33 cellular contexts compared by ENCODE assay signal in the genomic region with DNA sequence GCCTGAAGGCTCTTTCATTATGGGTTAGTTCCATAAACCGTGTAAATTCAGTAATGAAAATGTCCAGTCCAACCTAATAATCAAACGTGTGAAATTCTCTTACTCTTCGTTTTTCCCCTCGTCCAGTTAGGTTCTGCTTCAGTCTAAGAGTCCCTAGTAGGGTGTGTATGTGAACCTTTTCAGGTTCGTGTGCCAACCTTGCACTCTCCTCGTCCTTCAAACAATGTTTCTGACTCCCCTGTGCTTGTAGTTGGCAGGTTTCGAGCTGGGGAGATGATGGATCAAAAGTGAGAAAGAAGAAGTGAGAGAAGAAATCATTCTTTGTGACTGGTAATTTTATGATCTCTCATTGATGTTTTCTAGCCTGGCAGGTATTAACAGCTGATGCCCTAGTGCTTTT.
"Had no signal": no experiment of that assay in that cellular context is flagged by ENCODE, and none has a peak within 500 bp of the region (broad histone marks: within the 10 kb centered on the region; RNA-seq: fewer than 3 reads in every experiment).

No MANE protein-coding gene starts in this region.

- H3K9me3 ChIP-seq: gastrocnemius medialis, heart left ventricle had no signal

- FAIRE-seq: astrocyte, bronchial epithelial cell had no signal

- H3K27me3 ChIP-seq: brain microvascular endothelial cell, dorsolateral prefrontal cortex, gastrocnemius medialis, heart left ventricle had no signal

- DNase-seq: activated B cell treated with CpG ODN at 0.5 μM for 24 hours; activated CD4-positive, alpha-beta T cell treated with anti-CD3 and anti-CD28 coated beads for 48 hours; activated CD4-positive, alpha-beta T cell treated with anti-CD3 and anti-CD28 coated beads, Interleukin-2, amount 50 U/mL, for 1 hour; activated CD4-positive, alpha-beta T cell treated with anti-CD3 and anti-CD28 coated beads, Interleukin-2, amount 50 U/mL, for 48 hours; activated CD8-positive, alpha-beta memory T cell treated with anti-CD3 and anti-CD28 coated beads for 24 hours; activated CD8-positive, alpha-beta T cell treated with anti-CD3 and anti-CD28 coated beads for 36 hours; activated effector memory CD4-positive, alpha-beta T cell treated with Interleukin-2 at 50 U/mL for 16 hours; activated gamma-delta T cell treated with Interleukin-2 at 50 U/mL for 16 hours; activated naive CD4-positive, alpha-beta T cell treated with anti-CD3 and anti-CD28 coated beads, Interleukin-2, amount 50 U/mL, for 16 hours; activated naive CD4-positive, alpha-beta T cell treated with Interleukin-2 at 50 U/mL for 16 hours; activated T-cell treated with anti-CD3 and anti-CD28 coated beads, Interleukin-2, amount 50 U/mL, for 4 hours; amniotic stem cell; anterior cingulate cortex; brain microvascular endothelial cell; dorsolateral prefrontal cortex; effector memory CD4-positive, alpha-beta T cell; endodermal cell; foreskin fibroblast; gastrocnemius medialis; glutamatergic neuron; heart left ventricle; T1000; WERI-Rb-1 had no signal

- H3K27me3 Mint-ChIP-seq: activated B cell treated with CpG ODN at 0.5 μM for 24 hours; activated CD8-positive, alpha-beta T cell treated with anti-CD3 and anti-CD28 coated beads for 36 hours; activated naive CD8-positive, alpha-beta T cell; activated T-helper 17 cell treated with anti-CD3 and anti-CD28 coated beads, Interleukin-2, amount 50 U/mL, for 72 hours; central memory CD8-positive, alpha-beta T cell; dendritic cell treated with granulocyte-macrophage colony-stimulating factor and Interleukin-4, amounts not matched to agents 40 ng/mL and 50 ng/mL, for 4 days had no signal

- H3K4me1 Mint-ChIP-seq: activated B cell treated with CpG ODN at 0.5 μM for 24 hours; activated T-helper 17 cell treated with anti-CD3 and anti-CD28 coated beads, Interleukin-2, amount 50 U/mL, for 72 hours; central memory CD8-positive, alpha-beta T cell had no signal

- ATAC-seq: activated CD4-positive, CD25-positive, alpha-beta regulatory T cell treated with anti-CD3 and anti-CD28 coated beads, Interleukin-2, amount 50 U/mL, for 24 hours; activated CD8-positive, alpha-beta T cell treated with anti-CD3 and anti-CD28 coated beads for 36 hours; activated T-cell treated with anti-CD3 and anti-CD28 coated beads, Interleukin-2, amount 50 U/mL, for 4 hours; activated T-helper 17 cell treated with anti-CD3 and anti-CD28 coated beads, Interleukin-2, amount 50 U/mL, for 72 hours; esophagus mucosa; gastrocnemius medialis; heart left ventricle had no signal

- H3K4me1 ChIP-seq: gastrocnemius medialis, heart left ventricle had no signal

- H3K36me3 Mint-ChIP-seq: activated naive CD8-positive, alpha-beta T cell had no signal

- H3K36me3 ChIP-seq: brain microvascular endothelial cell, gastrocnemius medialis, heart left ventricle, WERI-Rb-1 had no signal

- H3K27ac ChIP-seq: brain microvascular endothelial cell, coronary artery, dorsolateral prefrontal cortex, gastrocnemius medialis, heart left ventricle, WERI-Rb-1 had no signal

- H3K4me3 ChIP-seq: coronary artery, dorsolateral prefrontal cortex, gastrocnemius medialis, heart left ventricle had no signal

- H3K9me3 Mint-ChIP-seq: activated B cell treated with CpG ODN at 0.5 μM for 24 hours; activated CD8-positive, alpha-beta T cell treated with anti-CD3 and anti-CD28 coated beads for 36 hours; activated T-cell treated with anti-CD3 and anti-CD28 coated beads, Interleukin-2, amount 50 U/mL, for 4 hours; activated T-helper 17 cell treated with anti-CD3 and anti-CD28 coated beads, Interleukin-2, amount 50 U/mL, for 72 hours; endodermal cell; T-helper 2 cell treated with Interferon-gamma antibody and Interleukin-4, amounts not matched to agents 5 μg/mL and 100 μg/mL, for 36 hours had no signal

- H3K4me3 Mint-ChIP-seq: activated B cell treated with CpG ODN at 0.5 μM for 24 hours; activated CD8-positive, alpha-beta T cell treated with anti-CD3 and anti-CD28 coated beads for 36 hours; activated naive CD8-positive, alpha-beta T cell; activated T-cell treated with anti-CD3 and anti-CD28 coated beads, Interleukin-2, amount 50 U/mL, for 4 hours; activated T-helper 17 cell treated with anti-CD3 and anti-CD28 coated beads, Interleukin-2, amount 50 U/mL, for 72 hours; central memory CD8-positive, alpha-beta T cell; dendritic cell treated with granulocyte-macrophage colony-stimulating factor and Interleukin-4, amounts not matched to agents 40 ng/mL and 50 ng/mL, for 4 days; endodermal cell; T-helper 2 cell treated with Interferon-gamma antibody and Interleukin-4, amounts not matched to agents 5 μg/mL and 100 μg/mL, for 36 hours had no signal

- H3K27ac Mint-ChIP-seq: activated B cell treated with CpG ODN at 0.5 μM for 24 hours; activated CD8-positive, alpha-beta T cell treated with anti-CD3 and anti-CD28 coated beads for 36 hours; activated naive CD8-positive, alpha-beta T cell; activated T-helper 17 cell treated with anti-CD3 and anti-CD28 coated beads, Interleukin-2, amount 50 U/mL, for 72 hours; dendritic cell treated with granulocyte-macrophage colony-stimulating factor and Interleukin-4, amounts not matched to agents 40 ng/mL and 50 ng/mL, for 4 days; T-helper 2 cell treated with Interferon-gamma antibody and Interleukin-4, amounts not matched to agents 5 μg/mL and 100 μg/mL, for 36 hours had no signal
